In the genomic region with DNA sequence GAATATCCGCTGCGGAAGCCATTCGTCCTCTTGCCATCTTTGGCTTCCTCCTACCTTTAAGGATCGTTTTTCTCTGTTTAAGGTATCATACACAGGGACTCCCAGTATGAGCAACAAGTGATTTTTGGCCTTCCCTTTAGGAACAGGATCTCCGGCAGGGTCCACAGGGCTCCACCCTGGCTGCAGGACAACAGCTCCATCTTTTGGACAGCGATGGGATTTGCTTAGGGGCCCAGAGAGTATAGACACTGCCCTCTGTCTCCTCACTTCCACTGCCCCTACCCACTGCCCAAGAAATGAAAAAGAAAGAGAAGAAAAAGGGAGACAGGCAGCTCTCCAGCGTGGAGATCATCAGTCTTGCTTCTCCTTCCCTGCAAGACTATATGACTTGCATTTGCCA, we compare ENCODE assay signal across 8 cellular contexts.
DNase-seq lines count a peak whose midpoint lies in the region; ATAC-seq and TF ChIP-seq lines count a peak whose summit lies in the region.

No MANE protein-coding gene starts in this region.

- no peaks in the 10 kb centered on the region for H3K27me3 ChIP-seq in breast epithelium

- CTCF ChIA-PET in MCF 10A (lab: Yijun Ruan, JAX), result interaction anchor here (0.6 to 0.7 kb wide), 4 partner anchors 62 to 379 kb away, joined by 3 to 4 read pairs (median 4); no protein-coding TSS in a partner anchor

- H3K27me3 Mint-ChIP-seq in MCF 10A (ENCODE audit: insufficient read depth, unreplicated experiment), result peaks cover 12% of the 10 kb centered on the region
- peaks cover 3 to 4% of the 10 kb centered on the region in 2 donors for H3K27me3 Mint-ChIP-seq in stimulated activated naive B cell treated with anti-CD40 and anti-IgM and Interleukin-4, amounts not matched to agents 10 μg/mL and 1 μg/mL and 100 μg/mL, for 72 hours

- H3K27ac ChIP-seq in breast epithelium, result no peak overlapping the region

- no peak for TF ChIP-seq CTCF in MCF 10A (IDR thresholded peaks at IDR 0.05; ENCODE audit: unreplicated experiment)
- no peak for TF ChIP-seq CTCF in breast epithelium (IDR thresholded peaks at IDR 0.05)
- peak; percentile 56 for TF ChIP-seq CTCF in NB4 (IDR thresholded peaks at IDR 0.05; ENCODE audit: low read depth, low read length)
- TF ChIP-seq CTCF in astrocyte of the spinal cord (IDR thresholded peaks at IDR 0.05; ENCODE audit: low read depth, low read length), result peak; percentile 38

- no peaks in the 10 kb centered on the region for H3K4me1 Mint-ChIP-seq in MCF 10A (ENCODE audit: insufficient read depth, unreplicated experiment)
- H3K4me1 Mint-ChIP-seq in stimulated activated naive B cell treated with anti-CD40 and anti-IgM and Interleukin-4, amounts not matched to agents 10 μg/mL and 1 μg/mL and 100 μg/mL, for 72 hours, result peaks cover 10 to 19% of the 10 kb centered on the region in 2 donors

- peak; percentile 55 to 56 for ATAC-seq in stimulated activated naive B cell treated with anti-CD40 and anti-IgM and Interleukin-4, amounts not matched to agents 10 μg/mL and 1 μg/mL and 100 μg/mL, for 72 hours (replicated peaks)
- ATAC-seq in HG03565 (IDR thresholded peaks at IDR 0.05; ENCODE audit: unreplicated experiment), result no peak

- DNase-seq in MCF 10A (ENCODE audit: unreplicated experiment) (peak; percentile 35), breast epithelium (ENCODE audit: low spot score in 2 of 2) (no peak), NB4 (ENCODE audit: low read depth) (peak; percentile 58), astrocyte of the spinal cord (ENCODE audit: low read depth, low spot score) (no peak), DMS79 (lab: John Stamatoyannopoulos, UW) (no peak)
- DNase-seq in stimulated activated naive B cell treated with anti-CD40 and anti-IgM and Interleukin-4, amounts not matched to agents 10 μg/mL and 1 μg/mL and 100 μg/mL, for 72 hours, result no peak
- DNase-seq in activated CD8-positive, alpha-beta memory T cell treated with anti-CD3 and anti-CD28 coated beads for 24 hours, result no peak

- BruUV-seq in MCF 10A (replicated peaks; lab: Mats Ljungman, UMichigan), result no TSS peak

- H3K9me3 Mint-ChIP-seq in MCF 10A (ENCODE audit: unreplicated experiment), result peaks cover 4% of the 10 kb centered on the region
- peaks cover 3 to 4% of the 10 kb centered on the region in 2 donors for H3K9me3 Mint-ChIP-seq in stimulated activated naive B cell treated with anti-CD40 and anti-IgM and Interleukin-4, amounts not matched to agents 10 μg/mL and 1 μg/mL and 100 μg/mL, for 72 hours

- no peak for TF ChIP-seq POLR2A in breast epithelium (IDR thresholded peaks at IDR 0.05)
- no peak for TF ChIP-seq POLR2A in NB4 (IDR thresholded peaks at IDR 0.05; ENCODE audit: extremely low read depth, insufficient read length)

- no peak overlapping the region for H3K4me3 Mint-ChIP-seq in MCF 10A (ENCODE audit: unreplicated experiment)
- H3K4me3 Mint-ChIP-seq in stimulated activated naive B cell treated with anti-CD40 and anti-IgM and Interleukin-4, amounts not matched to agents 10 μg/mL and 1 μg/mL and 100 μg/mL, for 72 hours, result no peak overlapping the region

- H3K4me3 ChIP-seq in breast epithelium (no peak overlapping the region), NB4 (ENCODE audit: low read depth, low read length) (no peak overlapping the region), astrocyte of the spinal cord (ENCODE audit: low read depth, low read length) (no peak overlapping the region)

- no peak overlapping the region for H3K27ac Mint-ChIP-seq in MCF 10A (ENCODE audit: low read depth, unreplicated experiment)
- H3K27ac Mint-ChIP-seq in stimulated activated naive B cell treated with anti-CD40 and anti-IgM and Interleukin-4, amounts not matched to agents 10 μg/mL and 1 μg/mL and 100 μg/mL, for 72 hours, result peak overlapping the region; percentile 84

- no peaks in the 10 kb centered on the region for H3K9me3 ChIP-seq in breast epithelium

- intact Hi-C loops in MCF 10A (cut with micrococcal nuclease), result loop anchor here (5.0 kb wide), 1 partner anchor 392 kb away; no protein-coding TSS in a partner anchor
- intact Hi-C loops in breast epithelium (cut with DNase I; ENCODE audit: low total_unique reads), result no loop called here

- H3K4me1 ChIP-seq in breast epithelium, result no peaks in the 10 kb centered on the region

- in situ Hi-C loops in astrocyte of the spinal cord (cut with HindIII; ENCODE audit: low sequenced_read_pairs), result no loop called here

- POLR2A ChIA-PET in MCF 10A (lab: Yijun Ruan, JAX), result no interaction called here

- H3K36me3 Mint-ChIP-seq in MCF 10A (ENCODE audit: insufficient read depth, unreplicated experiment), result no peaks in the 10 kb centered on the region
- H3K36me3 Mint-ChIP-seq in stimulated activated naive B cell treated with anti-CD40 and anti-IgM and Interleukin-4, amounts not matched to agents 10 μg/mL and 1 μg/mL and 100 μg/mL, for 72 hours, result peaks cover 3 to 6% of the 10 kb centered on the region in 2 donors

- H3K36me3 ChIP-seq in breast epithelium, result no peaks in the 10 kb centered on the region

Comparison
In these comparisons a context has a peak if more than half of its experiments do, and no peak if none do; other contexts are left out.
1. DNase-seq: peak in MCF 10A (single experiment) and NB4 (single experiment); none in breast epithelium (0 of 2), astrocyte of the spinal cord (single experiment), stimulated activated naive B cell treated with anti-CD40 and anti-IgM and Interleukin-4, amounts not matched to agents 10 μg/mL and 1 μg/mL and 100 μg/mL, for 72 hours (single experiment), activated CD8-positive, alpha-beta memory T cell treated with anti-CD3 and anti-CD28 coated beads for 24 hours (single experiment) and DMS79 (single experiment).
2. CTCF ChIP-seq: peak in NB4 (single experiment) and astrocyte of the spinal cord (single experiment); none in MCF 10A (single experiment) and breast epithelium (0 of 3).